15 cellular contexts compared by ENCODE assay signal in genomic region chr2:236363878-236364277, GRCh38.
A peak's percentile ranks its signal among the peaks of the same experiment; 100 is the strongest.
DNase-seq lines count a peak whose midpoint lies in the region; ATAC-seq and TF ChIP-seq lines count a peak whose summit lies in the region.
"Had no signal": no experiment of that assay in that cellular context is flagged by ENCODE, and none has a peak within 500 bp of the region (broad histone marks: within the 10 kb centered on the region; RNA-seq: fewer than 3 reads in every experiment).

No MANE protein-coding gene starts in this region.

- ATAC-seq in Right ventricle myocardium inferior = peak; percentile 42
- no peak for ATAC-seq in heart left ventricle
- ATAC-seq: HepG2 had no signal

- 38 to 48% (median 45%) methylated on average over 9 of the region's 9 CpGs for WGBS in heart left ventricle, 4 donors

- no peaks in the 10 kb centered on the region for H3K9me3 ChIP-seq in heart left ventricle

- in situ Hi-C loops in G401 (cut with HindIII; ENCODE audit: low sequenced_read_pairs) = no loop called here

- no peak overlapping the region for H3K27ac ChIP-seq in heart left ventricle

- H3K4me3 ChIP-seq in heart left ventricle = no peak overlapping the region

- TF ChIP-seq POLR2A in heart left ventricle (IDR thresholded peaks at IDR 0.05) = no peak

- peaks cover 0 to 6% (median 0%) of the 10 kb centered on the region in 9 donors for H3K27me3 ChIP-seq in heart left ventricle

- DNase-seq in Right ventricle myocardium inferior (ENCODE audit: missing footprints) (no peak), heart left ventricle (no peak), G401 (ENCODE audit: low spot score) (peak; percentile 42), cerebellar cortex (ENCODE audit: low spot score) (peak; percentile 33), pons (ENCODE audit: low spot score) (peak; percentile 14), hepatic stellate cell (ENCODE audit: low spot score) (no peak), hypothalamus (lab: John Stamatoyannopoulos, UW) (no peak)
- DNase-seq: C1 segment of cervical spinal cord; CD4-positive, alpha-beta memory T cell; DMS79 treated with DMSO at 0.1 percent for 48 hours; EL; GDM1; HCEC 1CT; HFFc6 had no signal

- intact Hi-C loops in Right ventricle myocardium inferior (cut with DNase I) (no loop called here), heart left ventricle (cut with DNase I) (loop anchor here in 3 of 10 donors (2.0 to 10.0 kb wide), 3 partner anchors 131 to 151 kb away; no protein-coding TSS in a partner anchor)

- no peaks in the 10 kb centered on the region for H3K36me3 ChIP-seq in heart left ventricle

- H3K4me1 ChIP-seq in heart left ventricle = peaks cover 0 to 4% (median 0%) of the 10 kb centered on the region in 12 donors

- TF ChIP-seq CTCF in heart left ventricle (IDR thresholded peaks at IDR 0.05) = no peak

Comparison
In these comparisons a context has a peak if more than half of its experiments do, and no peak if none do; other contexts are left out.
1. DNase-seq: peak in G401 (single experiment), cerebellar cortex (single experiment) and pons (single experiment); none in Right ventricle myocardium inferior (single experiment), heart left ventricle (0 of 5), hepatic stellate cell (single experiment) and hypothalamus (0 of 51).